Comparison of ENCODE assay signal across 9 cellular contexts in genomic region chr2:207258191-207258991, GRCh38.
DNase-seq lines count a peak whose midpoint lies in the region; ATAC-seq and TF ChIP-seq lines count a peak whose summit lies in the region.
"Had no signal": no experiment of that assay in that cellular context is flagged by ENCODE, and none has a peak within 500 bp of the region (broad histone marks: within the 10 kb centered on the region; RNA-seq: fewer than 3 reads in every experiment).

No MANE protein-coding gene starts in this region.

- no peak overlapping the region for H3K4me3 Mint-ChIP-seq in natural killer cell treated with Interleukin-12 subunit alpha and Interleukin-12 subunit beta and Interleukin-15 and Interleukin-18, amount 100 ng/mL, for 72 hours
- no peak overlapping the region for H3K4me3 Mint-ChIP-seq in activated CD4-positive, alpha-beta memory T cell treated with anti-CD3 and anti-CD28 coated beads for 36 hours

- peak; percentile 92 for ATAC-seq in omental fat pad (ENCODE audit: low FRiP score)
- ATAC-seq in natural killer cell treated with Interleukin-12 subunit alpha and Interleukin-12 subunit beta and Interleukin-15 and Interleukin-18, amount 100 ng/mL, for 72 hours: no peak
- no peak for ATAC-seq in HG03095 (IDR thresholded peaks at IDR 0.05; ENCODE audit: unreplicated experiment)

- H3K27me3 ChIP-seq in HAP-1 (ENCODE audit: low read depth): no peaks in the 10 kb centered on the region

- no peak for TF ChIP-seq CTCF in omental fat pad (IDR thresholded peaks at IDR 0.05)

- DNase-seq in HAP-1 (ENCODE audit: low spot score in 2 of 2): peak; percentile 36 to 66
- DNase-seq in NCI-H526 (lab: John Stamatoyannopoulos, UW): peak; percentile 88
- DNase-seq in epithelial cell of prostate (ENCODE audit: low read depth, low spot score): peak; percentile 80
- peak; percentile 31 for DNase-seq in omental fat pad (ENCODE audit: low spot score)
- DNase-seq in natural killer cell treated with Interleukin-12 subunit alpha and Interleukin-12 subunit beta and Interleukin-15 and Interleukin-18, amount 100 ng/mL, for 72 hours (ENCODE audit: low spot score): no peak
- no peak for DNase-seq in activated CD4-positive, alpha-beta memory T cell treated with anti-CD3 and anti-CD28 coated beads for 36 hours
- DNase-seq in OCI-M1 (lab: John Stamatoyannopoulos, UW): no peak

- no peaks in the 10 kb centered on the region for H3K36me3 ChIP-seq in HAP-1 (replicated peaks)

- no peak overlapping the region for H3K4me3 ChIP-seq in HAP-1
- H3K4me3 ChIP-seq: SK-N-MC had no signal

- CTCF ChIA-PET in activated CD4-positive, alpha-beta memory T cell treated with anti-CD3 and anti-CD28 coated beads for 36 hours (lab: Charles Lee): no interaction called here

- H3K9me3 ChIP-seq in HAP-1: no peaks in the 10 kb centered on the region

- no peak overlapping the region for H3K27ac Mint-ChIP-seq in natural killer cell treated with Interleukin-12 subunit alpha and Interleukin-12 subunit beta and Interleukin-15 and Interleukin-18, amount 100 ng/mL, for 72 hours
- H3K27ac Mint-ChIP-seq in activated CD4-positive, alpha-beta memory T cell treated with anti-CD3 and anti-CD28 coated beads for 36 hours: no peak overlapping the region

- H3K9me3 Mint-ChIP-seq in natural killer cell treated with Interleukin-12 subunit alpha and Interleukin-12 subunit beta and Interleukin-15 and Interleukin-18, amount 100 ng/mL, for 72 hours: no peaks in the 10 kb centered on the region
- H3K9me3 Mint-ChIP-seq in activated CD4-positive, alpha-beta memory T cell treated with anti-CD3 and anti-CD28 coated beads for 36 hours: no peaks in the 10 kb centered on the region

- H3K27ac ChIP-seq in epithelial cell of prostate: peak overlapping the region; percentile 65
- H3K27ac ChIP-seq: SK-N-MC had no signal

- H3K27me3 Mint-ChIP-seq in natural killer cell treated with Interleukin-12 subunit alpha and Interleukin-12 subunit beta and Interleukin-15 and Interleukin-18, amount 100 ng/mL, for 72 hours: peaks cover 28 to 57% of the 10 kb centered on the region in 2 donors
- peaks cover 5% of the 10 kb centered on the region for H3K27me3 Mint-ChIP-seq in activated CD4-positive, alpha-beta memory T cell treated with anti-CD3 and anti-CD28 coated beads for 36 hours

- H3K36me3 Mint-ChIP-seq in natural killer cell treated with Interleukin-12 subunit alpha and Interleukin-12 subunit beta and Interleukin-15 and Interleukin-18, amount 100 ng/mL, for 72 hours: no peaks in the 10 kb centered on the region
- H3K36me3 Mint-ChIP-seq in activated CD4-positive, alpha-beta memory T cell treated with anti-CD3 and anti-CD28 coated beads for 36 hours: no peaks in the 10 kb centered on the region

- peaks cover 12% of the 10 kb centered on the region for H3K4me1 ChIP-seq in HAP-1

- peaks cover 7 to 10% of the 10 kb centered on the region in 2 donors for H3K4me1 Mint-ChIP-seq in natural killer cell treated with Interleukin-12 subunit alpha and Interleukin-12 subunit beta and Interleukin-15 and Interleukin-18, amount 100 ng/mL, for 72 hours (ENCODE audit: low read depth in 2 of 2)
- peaks cover 27% of the 10 kb centered on the region for H3K4me1 Mint-ChIP-seq in activated CD4-positive, alpha-beta memory T cell treated with anti-CD3 and anti-CD28 coated beads for 36 hours (ENCODE audit: low read depth)

- intact Hi-C loops in activated CD4-positive, alpha-beta memory T cell treated with anti-CD3 and anti-CD28 coated beads for 36 hours (cut with micrococcal nuclease): no loop called here

- POLR2A ChIA-PET in activated CD4-positive, alpha-beta memory T cell treated with anti-CD3 and anti-CD28 coated beads for 36 hours (lab: Charles Lee): no interaction called here

- in situ Hi-C loops in HAP-1 (cut with MboI; ENCODE audit: low sequenced_read_pairs): no loop called here

Comparison
In these comparisons a context has a peak if more than half of its experiments do, and no peak if none do; other contexts are left out.
1. DNase-seq: peak in HAP-1 (2 of 2), NCI-H526 (2 of 2), epithelial cell of prostate (single experiment) and omental fat pad (single experiment); none in natural killer cell treated with Interleukin-12 subunit alpha and Interleukin-12 subunit beta and Interleukin-15 and Interleukin-18, amount 100 ng/mL, for 72 hours (single experiment), activated CD4-positive, alpha-beta memory T cell treated with anti-CD3 and anti-CD28 coated beads for 36 hours (single experiment) and OCI-M1 (single experiment).